ENCODE assay signal across 1 cellular context in genomic region chr10:17607603-17608332, GRCh38.
TF ChIP-seq lines count a peak whose summit lies in the region.

No MANE protein-coding gene starts in this region.

TF ChIP-seq in HepG2, 621 proteins besides CTCF, POLR2A, EP300 and RAD21 (continued from another document):
- TF ChIP-seq GATAD2A (CRISPR knock-in tag; IDR thresholded peaks at IDR 0.05) (0 out of 2 replicates have a peak, but pooled peaks have one; percentile 17), FOXA3 (CRISPR knock-in tag; IDR thresholded peaks at IDR 0.05) (0 out of 2 replicates have a peak, but pooled peaks have one; percentile 12), STAG1 (CRISPR knock-in tag; IDR thresholded peaks at IDR 0.05) (peak; percentile 89), ZGPAT (CRISPR knock-in tag; IDR thresholded peaks at IDR 0.05) (0 out of 2 replicates have a peak, but pooled peaks have one; percentile 18), ZIK1 (CRISPR knock-in tag; IDR thresholded peaks at IDR 0.05; ENCODE audit: borderline replicate concordance, low read depth) (no peak), ZBTB42 (CRISPR knock-in tag; IDR thresholded peaks at IDR 0.05) (no peak), ZNF557 (CRISPR knock-in tag; IDR thresholded peaks at IDR 0.05) (no peak), ZNF549 (CRISPR knock-in tag; IDR thresholded peaks at IDR 0.05) (no peak), ZNF335 (CRISPR knock-in tag; IDR thresholded peaks at IDR 0.05) (0 out of 2 replicates have a peak, but pooled peaks have one; percentile 20), HNF4G (IDR thresholded peaks at IDR 0.05; ENCODE audit: borderline replicate concordance, low read depth, low read length) (no peak), HNF4G (CRISPR knock-in tag; IDR thresholded peaks at IDR 0.05; ENCODE audit: borderline replicate concordance, low read depth) (no peak), ZNF407 (CRISPR knock-in tag; IDR thresholded peaks at IDR 0.05; ENCODE audit: not compliant biosample characterization) (no peak), IRX3 (CRISPR knock-in tag; IDR thresholded peaks at IDR 0.05; ENCODE audit: borderline replicate concordance, low read depth) (no peak), SMC3 (IDR thresholded peaks at IDR 0.05; ENCODE audit: low read length) (peak; percentile 75)
- TF ChIP-seq, protein P1, sequence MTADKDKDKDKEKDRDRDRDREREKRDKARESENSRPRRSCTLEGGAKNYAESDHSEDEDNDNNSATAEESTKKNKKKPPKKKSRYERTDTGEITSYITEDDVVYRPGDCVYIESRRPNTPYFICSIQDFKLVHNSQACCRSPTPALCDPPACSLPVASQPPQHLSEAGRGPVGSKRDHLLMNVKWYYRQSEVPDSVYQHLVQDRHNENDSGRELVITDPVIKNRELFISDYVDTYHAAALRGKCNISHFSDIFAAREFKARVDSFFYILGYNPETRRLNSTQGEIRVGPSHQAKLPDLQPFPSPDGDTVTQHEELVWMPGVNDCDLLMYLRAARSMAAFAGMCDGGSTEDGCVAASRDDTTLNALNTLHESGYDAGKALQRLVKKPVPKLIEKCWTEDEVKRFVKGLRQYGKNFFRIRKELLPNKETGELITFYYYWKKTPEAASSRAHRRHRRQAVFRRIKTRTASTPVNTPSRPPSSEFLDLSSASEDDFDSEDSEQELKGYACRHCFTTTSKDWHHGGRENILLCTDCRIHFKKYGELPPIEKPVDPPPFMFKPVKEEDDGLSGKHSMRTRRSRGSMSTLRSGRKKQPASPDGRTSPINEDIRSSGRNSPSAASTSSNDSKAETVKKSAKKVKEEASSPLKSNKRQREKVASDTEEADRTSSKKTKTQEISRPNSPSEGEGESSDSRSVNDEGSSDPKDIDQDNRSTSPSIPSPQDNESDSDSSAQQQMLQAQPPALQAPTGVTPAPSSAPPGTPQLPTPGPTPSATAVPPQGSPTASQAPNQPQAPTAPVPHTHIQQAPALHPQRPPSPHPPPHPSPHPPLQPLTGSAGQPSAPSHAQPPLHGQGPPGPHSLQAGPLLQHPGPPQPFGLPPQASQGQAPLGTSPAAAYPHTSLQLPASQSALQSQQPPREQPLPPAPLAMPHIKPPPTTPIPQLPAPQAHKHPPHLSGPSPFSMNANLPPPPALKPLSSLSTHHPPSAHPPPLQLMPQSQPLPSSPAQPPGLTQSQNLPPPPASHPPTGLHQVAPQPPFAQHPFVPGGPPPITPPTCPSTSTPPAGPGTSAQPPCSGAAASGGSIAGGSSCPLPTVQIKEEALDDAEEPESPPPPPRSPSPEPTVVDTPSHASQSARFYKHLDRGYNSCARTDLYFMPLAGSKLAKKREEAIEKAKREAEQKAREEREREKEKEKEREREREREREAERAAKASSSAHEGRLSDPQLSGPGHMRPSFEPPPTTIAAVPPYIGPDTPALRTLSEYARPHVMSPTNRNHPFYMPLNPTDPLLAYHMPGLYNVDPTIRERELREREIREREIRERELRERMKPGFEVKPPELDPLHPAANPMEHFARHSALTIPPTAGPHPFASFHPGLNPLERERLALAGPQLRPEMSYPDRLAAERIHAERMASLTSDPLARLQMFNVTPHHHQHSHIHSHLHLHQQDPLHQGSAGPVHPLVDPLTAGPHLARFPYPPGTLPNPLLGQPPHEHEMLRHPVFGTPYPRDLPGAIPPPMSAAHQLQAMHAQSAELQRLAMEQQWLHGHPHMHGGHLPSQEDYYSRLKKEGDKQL (CRISPR knock-in tag; IDR thresholded peaks at IDR 0.05; ENCODE audit: low read depth) = no peak
- TF ChIP-seq, protein P2, sequence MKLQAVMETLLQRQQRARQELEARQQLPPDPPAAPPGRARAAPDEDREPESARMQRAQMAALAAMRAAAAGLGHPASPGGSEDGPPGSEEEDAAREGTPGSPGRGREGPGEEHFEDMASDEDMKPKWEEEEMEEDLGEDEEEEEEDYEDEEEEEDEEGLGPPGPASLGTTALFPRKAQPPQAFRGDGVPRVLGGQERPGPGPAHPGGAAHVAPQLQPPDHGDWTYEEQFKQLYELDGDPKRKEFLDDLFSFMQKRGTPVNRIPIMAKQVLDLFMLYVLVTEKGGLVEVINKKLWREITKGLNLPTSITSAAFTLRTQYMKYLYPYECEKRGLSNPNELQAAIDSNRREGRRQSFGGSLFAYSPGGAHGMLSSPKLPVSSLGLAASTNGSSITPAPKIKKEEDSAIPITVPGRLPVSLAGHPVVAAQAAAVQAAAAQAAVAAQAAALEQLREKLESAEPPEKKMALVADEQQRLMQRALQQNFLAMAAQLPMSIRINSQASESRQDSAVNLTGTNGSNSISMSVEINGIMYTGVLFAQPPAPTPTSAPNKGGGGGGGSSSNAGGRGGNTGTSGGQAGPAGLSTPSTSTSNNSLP (IDR thresholded peaks at IDR 0.05; ENCODE audit: low read depth, low read length) = peak; percentile 75
